ENCODE assay signal across 18 cellular contexts in genomic region chr3:172182797-172183196, GRCh38.
DNase-seq lines count a peak whose midpoint lies in the region; ATAC-seq and TF ChIP-seq lines count a peak whose summit lies in the region.
"Had no signal": no experiment of that assay in that cellular context is flagged by ENCODE, and none has a peak within 500 bp of the region (broad histone marks: within the 10 kb centered on the region; RNA-seq: fewer than 3 reads in every experiment).

No MANE protein-coding gene starts in this region.

- no peak for TF ChIP-seq POLR2A in GM18505 (IDR thresholded peaks at IDR 0.05; ENCODE audit: borderline replicate concordance, extremely low read depth, insufficient read depth, insufficient read length)

- no peak overlapping the region for H3K4me2 ChIP-seq in osteoblast (ENCODE audit: insufficient read depth, low read length)

- no TSS peak for BruUV-seq in Panc1 (replicated peaks; lab: Mats Ljungman, UMichigan)

- H3K4me3 ChIP-seq in Panc1 (ENCODE audit: low read depth in 2 of 2, low read length in 2 of 2) (no peak overlapping the region), epithelial cell of esophagus (ENCODE audit: low read length) (no peak overlapping the region), osteoblast (ENCODE audit: insufficient read depth, low read length) (no peak overlapping the region)
- H3K4me3 ChIP-seq: heart left ventricle, lung, vagina had no signal

- peaks cover 70% of the 10 kb centered on the region for H4K20me1 ChIP-seq in osteoblast (ENCODE audit: insufficient read depth, low read length)

- H3K27ac ChIP-seq in Panc1 (ENCODE audit: low read length): peak overlapping the region; percentile 68
- H3K27ac ChIP-seq in osteoblast (ENCODE audit: low read depth, low read length): peak overlapping the region; percentile 63
- H3K27ac ChIP-seq: HL-60 had no signal

- POLR2A ChIA-PET in Panc1 (lab: Charles Lee): interaction anchor here (0.5 kb wide), 1 partner anchor 11 kb away, joined by 3 read pairs; no protein-coding TSS in a partner anchor

- peak; percentile 15 for ATAC-seq in GM18868 (IDR thresholded peaks at IDR 0.05; ENCODE audit: unreplicated experiment)
- ATAC-seq in Panc1: no peak
- no peak for ATAC-seq in GM18505 (IDR thresholded peaks at IDR 0.05; ENCODE audit: unreplicated experiment)
- ATAC-seq: activated CD8-positive, alpha-beta memory T cell treated with anti-CD3 and anti-CD28 coated beads, Interleukin-2, amount 10 ng/mL, durations not matched to agents 7 days and 5 days; naive thymus-derived CD8-positive, alpha-beta T cell had no signal

- CTCF ChIA-PET in Panc1 (lab: Charles Lee): no interaction called here

- TF ChIP-seq CTCF in Panc1 (IDR thresholded peaks at IDR 0.05) (no peak), epithelial cell of esophagus (IDR thresholded peaks at IDR 0.05; ENCODE audit: insufficient read depth, low read depth, low read length, missing control alignments) (no peak), osteoblast (IDR thresholded peaks at IDR 0.05; ENCODE audit: extremely low read depth, low read depth, low read length) (no peak)

- no peaks in the 10 kb centered on the region for H3K27me3 ChIP-seq in Panc1 (ENCODE audit: control insufficient read depth, insufficient read depth, low read length)
- H3K27me3 ChIP-seq in osteoblast (ENCODE audit: insufficient read depth, low read length): no peaks in the 10 kb centered on the region
- H3K27me3 ChIP-seq: heart left ventricle, vagina had no signal

- H3K4me1 ChIP-seq in Panc1 (ENCODE audit: control insufficient read depth, insufficient read depth, low read length) (peaks cover 48% of the 10 kb centered on the region), osteoblast (ENCODE audit: insufficient read depth, low read length) (peaks cover 10% of the 10 kb centered on the region)

- H2AFZ ChIP-seq in osteoblast (ENCODE audit: low read length): no peak overlapping the region

- H3K36me3 ChIP-seq in Panc1 (ENCODE audit: control insufficient read depth, insufficient read depth, low read length): no peaks in the 10 kb centered on the region
- H3K36me3 ChIP-seq in osteoblast (ENCODE audit: insufficient read depth, low read length): peaks cover 15% of the 10 kb centered on the region
- H3K36me3 ChIP-seq: heart left ventricle, vagina had no signal

- H3K79me2 ChIP-seq in osteoblast (ENCODE audit: insufficient read depth, low read length): peaks cover 97% of the 10 kb centered on the region

- DNase-seq in Panc1 (ENCODE audit: low read depth, low spot score) (no peak), epithelial cell of esophagus (ENCODE audit: low read depth) (peak; percentile 29), osteoblast (ENCODE audit: insufficient read length, low spot score, missing footprints) (no peak), NCI-H1092 (lab: John Stamatoyannopoulos, UW) (no peak), DMS79 treated with DMSO at 0.1 percent for 48 hours (lab: John Stamatoyannopoulos, UW) (no peak), SW 1271 (lab: John Stamatoyannopoulos, UW) (no peak)
- DNase-seq: activated CD4-positive, alpha-beta T cell treated with anti-CD3 and anti-CD28 coated beads for 48 hours; activated CD8-positive, alpha-beta memory T cell treated with anti-CD3 and anti-CD28 coated beads, Interleukin-2, amount 10 ng/mL, durations not matched to agents 7 days and 5 days; CD4-positive, alpha-beta T cell; heart left ventricle; naive thymus-derived CD8-positive, alpha-beta T cell; NCI-H1694 treated with DMSO at 0.1 percent for 48 hours; substantia nigra had no signal

- in situ Hi-C loops in Panc1 (cut with HindIII; ENCODE audit: low pct_unique_long_range_greater_than_20kb, low sequenced_read_pairs): no loop called here

- intact Hi-C loops in Panc1 (cut with micrococcal nuclease; ENCODE audit: unreplicated experiment): no loop called here

- H3K9me3 ChIP-seq in Panc1 (ENCODE audit: control insufficient read depth, insufficient read depth, low read depth, low read length): no peaks in the 10 kb centered on the region
- H3K9me3 ChIP-seq in osteoblast (ENCODE audit: low read depth, low read length): no peaks in the 10 kb centered on the region
- H3K9me3 ChIP-seq: heart left ventricle, vagina had no signal
